Comparison of ENCODE assay signal across 1 cellular context in the genomic region with DNA sequence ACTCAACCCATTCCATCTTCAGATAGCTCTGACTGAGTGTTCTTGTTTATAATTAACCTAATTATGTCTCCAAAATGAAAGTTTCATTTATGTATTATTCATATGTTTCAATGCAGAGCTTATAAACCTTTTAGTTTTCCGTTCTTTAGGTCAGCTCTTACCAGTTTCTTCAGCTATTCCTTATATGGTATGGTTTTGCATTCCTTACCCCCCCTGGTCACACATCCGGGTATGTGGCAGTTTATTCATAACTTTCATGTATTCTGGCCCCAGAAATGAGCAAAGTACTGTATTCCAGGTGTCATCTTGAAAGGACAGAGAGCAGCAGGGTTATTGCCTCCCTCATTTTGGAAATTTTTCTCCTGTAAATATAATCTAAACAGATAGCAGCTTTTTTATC.
TF ChIP-seq lines count a peak whose summit lies in the region.

No MANE protein-coding gene starts in this region.

TF ChIP-seq in K562, 482 proteins besides CTCF, POLR2A, EP300 and RAD21 (continued from another document):
- TF ChIP-seq, protein P1, sequence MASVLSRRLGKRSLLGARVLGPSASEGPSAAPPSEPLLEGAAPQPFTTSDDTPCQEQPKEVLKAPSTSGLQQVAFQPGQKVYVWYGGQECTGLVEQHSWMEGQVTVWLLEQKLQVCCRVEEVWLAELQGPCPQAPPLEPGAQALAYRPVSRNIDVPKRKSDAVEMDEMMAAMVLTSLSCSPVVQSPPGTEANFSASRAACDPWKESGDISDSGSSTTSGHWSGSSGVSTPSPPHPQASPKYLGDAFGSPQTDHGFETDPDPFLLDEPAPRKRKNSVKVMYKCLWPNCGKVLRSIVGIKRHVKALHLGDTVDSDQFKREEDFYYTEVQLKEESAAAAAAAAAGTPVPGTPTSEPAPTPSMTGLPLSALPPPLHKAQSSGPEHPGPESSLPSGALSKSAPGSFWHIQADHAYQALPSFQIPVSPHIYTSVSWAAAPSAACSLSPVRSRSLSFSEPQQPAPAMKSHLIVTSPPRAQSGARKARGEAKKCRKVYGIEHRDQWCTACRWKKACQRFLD (CRISPR knock-in tag; IDR thresholded peaks at IDR 0.05), result 0 out of 2 replicates have a peak, but pooled peaks have one; percentile 28
